In the genomic region with DNA sequence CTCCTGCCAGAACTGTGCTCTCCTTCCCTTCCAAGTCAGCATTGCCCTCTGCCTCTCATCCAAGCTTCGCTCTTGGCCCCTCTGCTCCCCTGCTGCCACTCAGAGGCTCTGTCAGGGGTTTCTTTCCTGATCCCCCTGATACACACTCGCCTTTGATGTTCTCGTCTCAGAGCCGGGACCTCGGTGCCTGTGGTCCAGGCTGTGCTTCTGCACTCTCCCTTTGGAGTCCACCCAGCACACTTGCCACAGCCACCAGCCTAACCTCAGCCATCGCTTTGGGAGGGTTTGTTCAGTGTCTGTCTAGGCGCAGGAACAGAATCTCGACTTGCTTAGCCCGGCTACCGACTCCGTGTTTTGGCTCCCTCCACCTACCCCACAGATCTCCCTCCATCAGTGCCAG, we compare ENCODE assay signal across 36 cellular contexts.
"Had no signal": no experiment of that assay in that cellular context is flagged by ENCODE, and none has a peak within 500 bp of the region (broad histone marks: within the 10 kb centered on the region; RNA-seq: fewer than 3 reads in every experiment).

No MANE protein-coding gene starts in this region.

- H3K9me3 Mint-ChIP-seq: activated B cell treated with CpG ODN at 0.5 μM for 24 hours; activated CD4-positive, alpha-beta memory T cell treated with anti-CD3 and anti-CD28 coated beads for 36 hours; activated naive CD4-positive, alpha-beta T cell treated with anti-CD3 and anti-CD28 coated beads, Interleukin-2, amount 50 U/mL, for 24 hours; activated naive CD8-positive, alpha-beta T cell treated with anti-CD3 and anti-CD28 coated beads, Interleukin-2, amount 10 ng/mL, durations not matched to agents 7 days and 5 days; activated T-cell treated with anti-CD3 and anti-CD28 coated beads, Interleukin-2, amount 50 U/mL, for 4 hours; activated T-helper 1 cell treated with anti-CD3 and anti-CD28 coated beads, Interleukin-12 subunit alpha, Interleukin-12 subunit beta, Interleukin-2, Interleukin-4 antibody, amounts not matched to agents 30 ng/mL and 10 ng/mL and 1 ng/mL, durations not matched to agents 14 hours and 24 hours and 36 hours; T-cell had no signal

- H3K4me2 ChIP-seq: SK-N-SH had no signal

- DNase-seq: activated B cell treated with CpG ODN at 0.5 μM for 24 hours; activated CD4-positive, alpha-beta memory T cell treated with anti-CD3 and anti-CD28 coated beads for 36 hours; activated CD4-positive, alpha-beta T cell treated with anti-CD3 and anti-CD28 coated beads for 4 hours; activated CD4-positive, alpha-beta T cell treated with anti-CD3 and anti-CD28 coated beads, Interleukin-2, amount 50 U/mL, for 1 hour; activated CD4-positive, CD25-positive, alpha-beta regulatory T cell treated with anti-CD3 and anti-CD28 coated beads, Interleukin-2, amount 50 U/mL, for 72 hours; activated CD8-positive, alpha-beta memory T cell treated with anti-CD3 and anti-CD28 coated beads, Interleukin-2, amount 50 U/mL, for 4 hours; activated gamma-delta T cell; activated naive CD4-positive, alpha-beta T cell treated with Interleukin-2 at 50 U/mL for 16 hours; activated naive CD8-positive, alpha-beta T cell treated with anti-CD3 and anti-CD28 coated beads, Interleukin-2, amount 10 ng/mL, durations not matched to agents 7 days and 5 days; activated T-cell treated with anti-CD3 and anti-CD28 coated beads for 4 hours; activated T-cell treated with anti-CD3 and anti-CD28 coated beads, Interleukin-2, amount 50 U/mL, for 4 hours; amygdala; body of pancreas; central memory CD4-positive, alpha-beta T cell; Karpas-422; KBM-7; NCI-H1105 treated with DMSO at 0.1 percent for 48 hours; NCI-H1436; NCI-H1694; NCI-H2029; NCI-H345; NCI-H524 treated with DMSO at 0.1 percent for 48 hours; PC-3; RPMI8226; SHP77 treated with DMSO at 0.1 percent for 48 hours; SK-N-SH; T-cell; T-helper 2 cell; T-helper 9 cell had no signal

- H3K27ac Mint-ChIP-seq: activated B cell treated with CpG ODN at 0.5 μM for 24 hours; activated CD4-positive, alpha-beta memory T cell treated with anti-CD3 and anti-CD28 coated beads for 36 hours; activated naive CD4-positive, alpha-beta T cell treated with anti-CD3 and anti-CD28 coated beads, Interleukin-2, amount 50 U/mL, for 24 hours; activated naive CD8-positive, alpha-beta T cell treated with anti-CD3 and anti-CD28 coated beads, Interleukin-2, amount 10 ng/mL, durations not matched to agents 7 days and 5 days; activated T-helper 1 cell treated with anti-CD3 and anti-CD28 coated beads, Interleukin-12 subunit alpha, Interleukin-12 subunit beta, Interleukin-2, Interleukin-4 antibody, amounts not matched to agents 30 ng/mL and 10 ng/mL and 1 ng/mL, durations not matched to agents 14 hours and 24 hours and 36 hours; T-cell had no signal

- H3K36me3 ChIP-seq: breast epithelium had no signal

- H3K4me1 ChIP-seq: breast epithelium had no signal

- H3K27me3 ChIP-seq: ascending aorta, body of pancreas, breast epithelium, Peyer's patch, SJSA1 had no signal

- ATAC-seq: activated T-cell treated with anti-CD3 and anti-CD28 coated beads, Interleukin-2, amount 50 U/mL, for 4 hours; body of pancreas; PC-3; T-cell had no signal

- H3K4me3 ChIP-seq: ascending aorta, body of pancreas, breast epithelium, Peyer's patch, SJSA1 had no signal

- H3K9ac ChIP-seq: SK-N-SH had no signal

- H3K27ac ChIP-seq: ascending aorta, body of pancreas, breast epithelium, Peyer's patch, SJSA1, VCaP had no signal

- H3K9me3 ChIP-seq: ascending aorta, body of pancreas, breast epithelium, Peyer's patch, SJSA1, SK-N-SH had no signal

- H3K9me2 ChIP-seq: SK-N-SH had no signal

- H3K27me3 Mint-ChIP-seq: activated B cell treated with CpG ODN at 0.5 μM for 24 hours; activated CD4-positive, alpha-beta memory T cell treated with anti-CD3 and anti-CD28 coated beads for 36 hours; activated naive CD4-positive, alpha-beta T cell treated with anti-CD3 and anti-CD28 coated beads, Interleukin-2, amount 50 U/mL, for 24 hours; activated naive CD8-positive, alpha-beta T cell treated with anti-CD3 and anti-CD28 coated beads, Interleukin-2, amount 10 ng/mL, durations not matched to agents 7 days and 5 days; T-cell had no signal

- H3K4me3 Mint-ChIP-seq: activated B cell treated with CpG ODN at 0.5 μM for 24 hours; activated CD4-positive, alpha-beta memory T cell treated with anti-CD3 and anti-CD28 coated beads for 36 hours; activated naive CD4-positive, alpha-beta T cell treated with anti-CD3 and anti-CD28 coated beads, Interleukin-2, amount 50 U/mL, for 24 hours; activated naive CD8-positive, alpha-beta T cell treated with anti-CD3 and anti-CD28 coated beads, Interleukin-2, amount 10 ng/mL, durations not matched to agents 7 days and 5 days; activated T-cell treated with anti-CD3 and anti-CD28 coated beads, Interleukin-2, amount 50 U/mL, for 4 hours; activated T-helper 1 cell treated with anti-CD3 and anti-CD28 coated beads, Interleukin-12 subunit alpha, Interleukin-12 subunit beta, Interleukin-2, Interleukin-4 antibody, amounts not matched to agents 30 ng/mL and 10 ng/mL and 1 ng/mL, durations not matched to agents 14 hours and 24 hours and 36 hours; T-cell had no signal
